Comparison of ENCODE assay signal across 8 cellular contexts in the genomic region with DNA sequence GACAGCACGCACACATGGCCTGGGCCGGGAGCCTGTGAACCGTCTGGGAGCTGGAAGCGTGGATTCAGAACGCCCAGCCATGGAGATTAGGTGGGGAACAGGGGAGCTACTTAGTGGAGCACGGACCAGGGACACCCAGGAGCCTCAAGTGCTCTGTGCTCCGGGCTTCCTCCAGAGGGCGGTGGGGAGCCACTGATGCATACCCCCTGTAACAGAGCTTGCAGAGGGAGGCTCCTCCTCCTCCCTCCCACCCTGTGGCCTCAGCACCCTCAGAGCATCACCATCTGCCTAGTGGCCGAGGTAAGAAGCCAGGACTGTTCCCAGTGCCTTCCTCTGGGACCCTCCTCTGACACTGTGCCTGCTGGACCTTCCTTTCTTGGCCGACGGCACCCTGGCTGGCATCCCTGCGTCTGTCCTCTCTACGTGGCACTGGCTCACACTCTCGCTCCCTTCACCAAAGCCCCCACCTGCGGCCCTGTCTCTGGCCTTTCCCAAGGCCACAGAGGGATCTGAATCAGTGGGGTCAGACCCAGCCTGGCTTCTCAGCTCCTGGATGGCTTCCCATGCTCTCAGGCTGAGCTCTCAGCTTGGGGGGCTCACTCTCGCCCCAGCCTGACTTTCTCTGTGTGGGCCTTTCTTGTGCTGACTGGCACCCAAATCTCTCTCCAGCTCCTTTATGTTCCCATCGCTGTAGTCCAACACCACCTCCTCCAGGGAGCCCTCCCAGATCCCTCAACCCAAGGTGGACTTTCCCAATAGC.
DNase-seq lines count a peak whose midpoint lies in the region; ATAC-seq and TF ChIP-seq lines count a peak whose summit lies in the region.

No MANE protein-coding gene starts in this region.

- no peaks in the 10 kb centered on the region for H3K36me3 ChIP-seq in left lung
- no peaks in the 10 kb centered on the region for H3K36me3 ChIP-seq in upper lobe of right lung

- peak; percentile 43 to 72 for ATAC-seq in activated naive CD4-positive, alpha-beta T cell treated with anti-CD3 and anti-CD28 coated beads, Interleukin-2, amount 50 U/mL, for 72 hours
- ATAC-seq in left lung (peak; percentile 64), upper lobe of right lung (peak; percentile 45), HG03354 (IDR thresholded peaks at IDR 0.05; ENCODE audit: poor library complexity, severe bottlenecking, unreplicated experiment) (no peak), GM21381 (IDR thresholded peaks at IDR 0.05; ENCODE audit: unreplicated experiment) (no peak)

- H3K9me3 ChIP-seq in left lung (no peaks in the 10 kb centered on the region), upper lobe of right lung (no peaks in the 10 kb centered on the region)

- H3K36me3 Mint-ChIP-seq in activated naive CD4-positive, alpha-beta T cell treated with anti-CD3 and anti-CD28 coated beads, Interleukin-2, amount 50 U/mL, for 72 hours = no peaks in the 10 kb centered on the region

- H3K27me3 ChIP-seq in left lung (peaks cover 0 to 48% of the 10 kb centered on the region in 2 donors), upper lobe of right lung (peaks cover 8% of the 10 kb centered on the region)

- H3K4me3 ChIP-seq in left lung (no peak overlapping the region), upper lobe of right lung (no peak overlapping the region)

- no peak overlapping the region for H3K27ac Mint-ChIP-seq in activated naive CD4-positive, alpha-beta T cell treated with anti-CD3 and anti-CD28 coated beads, Interleukin-2, amount 50 U/mL, for 72 hours

- H3K4me1 ChIP-seq in left lung (no peaks in the 10 kb centered on the region), upper lobe of right lung (no peaks in the 10 kb centered on the region)

- peak; percentile 11 for DNase-seq in NCI-H1092 treated with DMSO at 0.1 percent for 48 hours (lab: John Stamatoyannopoulos, UW)
- no peak for DNase-seq in NCI-H1092 (lab: John Stamatoyannopoulos, UW)
- DNase-seq in NCI-H345 (lab: John Stamatoyannopoulos, UW) = peak; percentile 62
- DNase-seq in activated naive CD4-positive, alpha-beta T cell treated with anti-CD3 and anti-CD28 coated beads, Interleukin-2, amount 50 U/mL, for 72 hours (ENCODE audit: low spot score in 2 of 2) = peak in 1 of 2 donors; percentile 37
- DNase-seq in left lung = no peak
- peak; percentile 63 for DNase-seq in upper lobe of right lung

- H3K27ac ChIP-seq in left lung (no peak overlapping the region), upper lobe of right lung (no peak overlapping the region)

- TF ChIP-seq CTCF in left lung (IDR thresholded peaks at IDR 0.05) = no peak
- peak; percentile 34 for TF ChIP-seq CTCF in upper lobe of right lung (IDR thresholded peaks at IDR 0.05)

- intact Hi-C loops in left lung (cut with DNase I) = no loop called here
- intact Hi-C loops in upper lobe of right lung (cut with DNase I) = no loop called here

- no peaks in the 10 kb centered on the region for H3K9me3 Mint-ChIP-seq in activated naive CD4-positive, alpha-beta T cell treated with anti-CD3 and anti-CD28 coated beads, Interleukin-2, amount 50 U/mL, for 72 hours

Comparison
In these comparisons a context has a peak if more than half of its experiments do, and no peak if none do; other contexts are left out.
1. DNase-seq: peak in NCI-H1092 treated with DMSO at 0.1 percent for 48 hours (single experiment), NCI-H345 (single experiment) and upper lobe of right lung (single experiment); none in NCI-H1092 (single experiment) and left lung (0 of 2).
2. ATAC-seq: peak in activated naive CD4-positive, alpha-beta T cell treated with anti-CD3 and anti-CD28 coated beads, Interleukin-2, amount 50 U/mL, for 72 hours (2 of 2), left lung (single experiment) and upper lobe of right lung (single experiment); none in HG03354 (single experiment) and GM21381 (single experiment).